Comparison of ENCODE assay signal across 10 cellular contexts in genomic region chr11:71991494-71991893, GRCh38. TPM values are rescaled to one million over a fixed set of nuclear protein-coding genes. Genes with fewer than 3 reads are reported as not detected.
DNase-seq lines count a peak whose midpoint lies in the region; ATAC-seq and TF ChIP-seq lines count a peak whose summit lies in the region.
"Had no signal": no experiment of that assay in that cellular context is flagged by ENCODE, and none has a peak within 500 bp of the region (broad histone marks: within the 10 kb centered on the region; RNA-seq: fewer than 3 reads in every experiment).

No MANE protein-coding gene starts in this region.

- H3K4me3 Mint-ChIP-seq in memory B cell (peak overlapping the region; percentile 0), endothelial cell (ENCODE audit: unreplicated experiment) (no peak overlapping the region)
- H3K4me3 Mint-ChIP-seq: activated CD4-positive, alpha-beta memory T cell treated with anti-CD3 and anti-CD28 coated beads, Interleukin-2, amount 10 ng/mL, durations not matched to agents 7 days and 5 days had no signal

- no peaks in the 10 kb centered on the region for H3K27me3 Mint-ChIP-seq in memory B cell
- H3K27me3 Mint-ChIP-seq in endothelial cell (ENCODE audit: unreplicated experiment): peaks cover 3% of the 10 kb centered on the region
- H3K27me3 Mint-ChIP-seq: activated CD4-positive, alpha-beta memory T cell treated with anti-CD3 and anti-CD28 coated beads, Interleukin-2, amount 10 ng/mL, durations not matched to agents 7 days and 5 days had no signal

- H3K27ac ChIP-seq in HL-60 (replicated peaks): peak overlapping the region; percentile 41

- DNase-seq in HL-60 (ENCODE audit: low read depth in 1 of 2, low spot score in 1 of 2): peak in 1 of 2 experiments; percentile 78
- DNase-seq in memory B cell (ENCODE audit: low spot score in 2 of 2): peak in 1 of 2 donors; percentile 53
- no peak for DNase-seq in omental fat pad (ENCODE audit: low spot score)
- DNase-seq in activated naive CD4-positive, alpha-beta T cell (lab: John Stamatoyannopoulos, UW): no peak
- DNase-seq in endothelial cell (ENCODE audit: low spot score): no peak
- DNase-seq in EL: no peak
- DNase-seq: activated CD4-positive, alpha-beta memory T cell treated with anti-CD3 and anti-CD28 coated beads, Interleukin-2, amount 10 ng/mL, durations not matched to agents 7 days and 5 days; NK-92 treated with Interleukin-12 subunit alpha and Interleukin-12 subunit beta, amount 100 ng/mL, for 24 hours had no signal

- ATAC-seq in GM18868 (IDR thresholded peaks at IDR 0.05; ENCODE audit: unreplicated experiment) (peak; percentile 79), GM21825 (IDR thresholded peaks at IDR 0.05; ENCODE audit: unreplicated experiment) (peak; percentile 58), memory B cell (ENCODE audit: low read depth) (peak; percentile 94), omental fat pad (ENCODE audit: low FRiP score) (no peak)

- no peaks in the 10 kb centered on the region for H3K9me3 Mint-ChIP-seq in memory B cell
- no peaks in the 10 kb centered on the region for H3K9me3 Mint-ChIP-seq in endothelial cell (ENCODE audit: unreplicated experiment)
- H3K9me3 Mint-ChIP-seq: activated CD4-positive, alpha-beta memory T cell treated with anti-CD3 and anti-CD28 coated beads, Interleukin-2, amount 10 ng/mL, durations not matched to agents 7 days and 5 days had no signal

- H3K27ac Mint-ChIP-seq in memory B cell (no peak overlapping the region), endothelial cell (ENCODE audit: unreplicated experiment) (no peak overlapping the region)
- H3K27ac Mint-ChIP-seq: activated CD4-positive, alpha-beta memory T cell treated with anti-CD3 and anti-CD28 coated beads, Interleukin-2, amount 10 ng/mL, durations not matched to agents 7 days and 5 days had no signal

- H3K4me1 Mint-ChIP-seq in memory B cell (peaks cover 34% of the 10 kb centered on the region), endothelial cell (ENCODE audit: unreplicated experiment) (peaks cover 6% of the 10 kb centered on the region)

- no peaks in the 10 kb centered on the region for H3K27me3 ChIP-seq in HL-60 (ENCODE audit: insufficient read depth, poor library complexity, severe bottlenecking)

- no peak for TF ChIP-seq CTCF in HL-60 (IDR thresholded peaks at IDR 0.05; ENCODE audit: insufficient read depth, low read length)
- TF ChIP-seq CTCF in omental fat pad (IDR thresholded peaks at IDR 0.05): no peak
- TF ChIP-seq CTCF in endothelial cell (IDR thresholded peaks at IDR 0.05; ENCODE audit: unreplicated experiment): no peak

- H3K36me3 Mint-ChIP-seq in memory B cell (peaks cover 5% of the 10 kb centered on the region), endothelial cell (ENCODE audit: low read depth, unreplicated experiment) (peaks cover 6% of the 10 kb centered on the region)

- no peak overlapping the region for H3K4me3 ChIP-seq in HL-60 (replicated peaks; ENCODE audit: insufficient read depth, low read length)

RNA-seq across cellular contexts. Expression of gene IL18BP, which starts 7.2 kb away (rescaled TPM):
- total RNA-seq in omental fat pad (10 to 100 TPM in 2 of 4 donors, 1 to 10 TPM in 2; 4.1 to 16.7 (median 10.8) TPM), endothelial cell (ENCODE audit: unreplicated experiment) (17.7 TPM)
